8 cellular contexts compared by ENCODE assay signal in genomic region chr15:40769310-40770146, GRCh38. TPM values are rescaled to one million over a fixed set of nuclear protein-coding genes. Genes with fewer than 3 reads are reported as not detected.
DNase-seq lines count a peak whose midpoint lies in the region; ATAC-seq and TF ChIP-seq lines count a peak whose summit lies in the region.

Gene C15orf62 (plus strand): TSS chr15:40769980. CDS start chr15:40770496, 516 bp downstream.

- TF ChIP-seq CTCF in mammary epithelial cell (conservative IDR thresholded peaks at IDR 0.05 in 1 of 2, IDR thresholded peaks at IDR 0.05 in 1 of 2; ENCODE audit: extremely low read depth in 1 of 2, insufficient read depth in 1 of 2, low read depth in 1 of 2, low read length in 2 of 2), result no peak

- H3K4me1 ChIP-seq in mammary epithelial cell (ENCODE audit: insufficient read depth, low read length), result peaks cover 41% of the 10 kb centered on the region
- peaks cover 39 to 48% of the 10 kb centered on the region in 2 donors for H3K4me1 ChIP-seq in mucosa of rectum (ENCODE audit: control insufficient read depth in 2 of 2, insufficient read depth in 2 of 2, low read length in 2 of 2)
- H3K4me1 ChIP-seq in thymus (ENCODE audit: control insufficient read depth, insufficient read depth, low read length), result peaks cover 25% of the 10 kb centered on the region

- 27% methylated on average over 18 of the region's 27 CpGs for WGBS in mammary epithelial cell (ENCODE audit: low coverage, missing lambda C conversion rate)
- WGBS in thymus, result 7% methylated on average over 27 of the region's 27 CpGs

- dilution Hi-C loops in mammary epithelial cell (cut with HindIII; ENCODE audit: low sequenced_read_pairs), result no loop called here

- H3K9ac ChIP-seq in mammary epithelial cell (ENCODE audit: insufficient read depth, low read length), result peak within 1 kb of the TSS; percentile 48
- peak within 1 kb of the TSS; percentile 47 to 59 for H3K9ac ChIP-seq in mucosa of rectum (ENCODE audit: low read depth in 1 of 2, low read length in 2 of 2)

- peak within 1 kb of the TSS; percentile 63 for H3K4me2 ChIP-seq in mammary epithelial cell (ENCODE audit: insufficient read depth, low read depth, low read length)

- H3K9me3 ChIP-seq in mammary epithelial cell (replicated peaks; ENCODE audit: insufficient read depth, low read length) (no peaks in the 10 kb centered on the region), mucosa of rectum (ENCODE audit: control insufficient read depth in 2 of 2, low read length in 2 of 2) (no peaks in the 10 kb centered on the region), thymus (ENCODE audit: control insufficient read depth) (no peaks in the 10 kb centered on the region)

- H3K4me3 ChIP-seq in mammary epithelial cell (replicated peaks in 1 of 3; ENCODE audit: insufficient read depth in 1 of 3, low read depth in 2 of 3, low read length in 3 of 3), result peak within 1 kb of the TSS in 1 of 3 experiments; percentile 34
- H3K4me3 ChIP-seq in mucosa of rectum (ENCODE audit: low read length in 2 of 2), result peak within 1 kb of the TSS in 1 of 2 donors; percentile 30
- peak within 1 kb of the TSS; percentile 12 for H3K4me3 ChIP-seq in thymus (ENCODE audit: low read length)

- DNase-seq in CD1c-positive myeloid dendritic cell (ENCODE audit: extremely low spot score), result peak; percentile 61
- peak; percentile 91 for DNase-seq in KBM-7
- DNase-seq in UCSD-AML1 (lab: John Stamatoyannopoulos, UW; ENCODE audit: unreplicated experiment), result peak; percentile 52
- peak; percentile 94 for DNase-seq in mammary epithelial cell

- H3K36me3 ChIP-seq in mammary epithelial cell (ENCODE audit: insufficient read depth, low read length), result peaks cover 2% of the 10 kb centered on the region
- peaks cover 18% of the 10 kb centered on the region in 2 donors for H3K36me3 ChIP-seq in mucosa of rectum (ENCODE audit: control insufficient read depth in 2 of 2, insufficient read depth in 2 of 2, low read length in 2 of 2)
- H3K36me3 ChIP-seq in thymus (ENCODE audit: control insufficient read depth, insufficient read depth), result peaks cover 37% of the 10 kb centered on the region

- CTCF ChIA-PET in mammary epithelial cell (lab: Charles Lee; ENCODE audit: low non-redundant PET), result interaction anchor here (0.7 kb wide), 1 partner anchor 126 kb away, joined by 3 read pairs; no protein-coding TSS in a partner anchor

- H3K27me3 ChIP-seq in mammary epithelial cell (ENCODE audit: insufficient read depth, low read length) (no peaks in the 10 kb centered on the region), mucosa of rectum (ENCODE audit: control insufficient read depth in 2 of 2, insufficient read depth in 2 of 2, low read length in 2 of 2) (no peaks in the 10 kb centered on the region), thymus (ENCODE audit: control insufficient read depth, insufficient read depth) (no peaks in the 10 kb centered on the region)

- intact Hi-C loops in mammary epithelial cell (cut with micrococcal nuclease), result no loop called here

- H4K20me1 ChIP-seq in mammary epithelial cell (ENCODE audit: insufficient read depth, low read length), result no peaks in the 10 kb centered on the region

- no peaks in the 10 kb centered on the region for H3K79me2 ChIP-seq in mammary epithelial cell (ENCODE audit: insufficient read depth, low read length)

- ATAC-seq in GM19397 (IDR thresholded peaks at IDR 0.05; ENCODE audit: unreplicated experiment), result peak; percentile 52
- no peak for ATAC-seq in HG03565 (IDR thresholded peaks at IDR 0.05; ENCODE audit: unreplicated experiment)

- in situ Hi-C loops in KBM-7 (cut with MboI; ENCODE audit: low pct_unique_long_range_greater_than_20kb, low sequenced_read_pairs) (no loop called here), mammary epithelial cell (cut with MboI; ENCODE audit: low sequenced_read_pairs in 2 of 2) (no loop called here)

- H3K27ac ChIP-seq in mammary epithelial cell (ENCODE audit: insufficient read depth, low read depth, low read length) (peak within 1 kb of the TSS; percentile 68), mucosa of rectum (ENCODE audit: low read depth in 2 of 2, low read length in 2 of 2) (peak within 1 kb of the TSS; percentile 86 to 89), thymus (ENCODE audit: low read depth) (peak within 1 kb of the TSS; percentile 82)

- H2AFZ ChIP-seq in mammary epithelial cell (ENCODE audit: low read depth, low read length), result peak within 1 kb of the TSS; percentile 26

- BruUV-seq in mammary epithelial cell (replicated peaks; lab: Mats Ljungman, UMichigan), result no TSS peak

RNA-seq across cellular contexts. Expression of gene C15orf62, which starts in this region (rescaled TPM):
- total RNA-seq in mammary epithelial cell, result under 1 TPM in 1 of 2 donors, not detected in 1; 0.21 TPM
- polyA plus RNA-seq in mammary epithelial cell (0.05 TPM), thymus (1.8 TPM)
- not detected for polyA minus RNA-seq in mammary epithelial cell

Comparison
In these comparisons a context has a peak if more than half of its experiments do, and no peak if none do; other contexts are left out.
1. Peak in DNase-seq, H3K27ac ChIP-seq, H3K9ac ChIP-seq and H3K4me2 ChIP-seq in mammary epithelial cell; RNA of the gene not detected or under 1 TPM.